Comparison of ENCODE assay signal across 1 cellular context in the genomic region with DNA sequence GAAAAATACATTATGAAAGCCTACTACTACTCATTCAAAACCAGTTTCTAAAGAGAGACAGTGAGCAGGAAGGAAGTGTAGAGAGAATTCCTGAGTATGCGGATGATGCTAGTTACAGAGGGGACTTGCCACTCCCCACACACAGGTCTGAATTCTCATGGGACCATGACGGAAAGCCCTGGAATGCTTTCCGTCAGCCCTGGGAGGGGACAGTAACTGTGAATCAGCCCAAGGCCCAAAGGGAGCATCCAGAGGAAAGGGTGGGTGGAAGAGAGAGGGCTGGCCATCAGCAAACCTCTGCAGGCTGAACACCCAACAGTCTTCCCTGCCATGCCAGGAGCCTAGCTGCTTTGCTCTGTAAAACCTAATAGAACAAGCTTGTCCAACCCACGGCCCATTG.
TF ChIP-seq lines count a peak whose summit lies in the region.

No MANE protein-coding gene starts in this region.

TF ChIP-seq in GM23338, 12 proteins besides CTCF, POLR2A, EP300 and RAD21 (continued from another document):
- TF ChIP-seq, protein P1, sequence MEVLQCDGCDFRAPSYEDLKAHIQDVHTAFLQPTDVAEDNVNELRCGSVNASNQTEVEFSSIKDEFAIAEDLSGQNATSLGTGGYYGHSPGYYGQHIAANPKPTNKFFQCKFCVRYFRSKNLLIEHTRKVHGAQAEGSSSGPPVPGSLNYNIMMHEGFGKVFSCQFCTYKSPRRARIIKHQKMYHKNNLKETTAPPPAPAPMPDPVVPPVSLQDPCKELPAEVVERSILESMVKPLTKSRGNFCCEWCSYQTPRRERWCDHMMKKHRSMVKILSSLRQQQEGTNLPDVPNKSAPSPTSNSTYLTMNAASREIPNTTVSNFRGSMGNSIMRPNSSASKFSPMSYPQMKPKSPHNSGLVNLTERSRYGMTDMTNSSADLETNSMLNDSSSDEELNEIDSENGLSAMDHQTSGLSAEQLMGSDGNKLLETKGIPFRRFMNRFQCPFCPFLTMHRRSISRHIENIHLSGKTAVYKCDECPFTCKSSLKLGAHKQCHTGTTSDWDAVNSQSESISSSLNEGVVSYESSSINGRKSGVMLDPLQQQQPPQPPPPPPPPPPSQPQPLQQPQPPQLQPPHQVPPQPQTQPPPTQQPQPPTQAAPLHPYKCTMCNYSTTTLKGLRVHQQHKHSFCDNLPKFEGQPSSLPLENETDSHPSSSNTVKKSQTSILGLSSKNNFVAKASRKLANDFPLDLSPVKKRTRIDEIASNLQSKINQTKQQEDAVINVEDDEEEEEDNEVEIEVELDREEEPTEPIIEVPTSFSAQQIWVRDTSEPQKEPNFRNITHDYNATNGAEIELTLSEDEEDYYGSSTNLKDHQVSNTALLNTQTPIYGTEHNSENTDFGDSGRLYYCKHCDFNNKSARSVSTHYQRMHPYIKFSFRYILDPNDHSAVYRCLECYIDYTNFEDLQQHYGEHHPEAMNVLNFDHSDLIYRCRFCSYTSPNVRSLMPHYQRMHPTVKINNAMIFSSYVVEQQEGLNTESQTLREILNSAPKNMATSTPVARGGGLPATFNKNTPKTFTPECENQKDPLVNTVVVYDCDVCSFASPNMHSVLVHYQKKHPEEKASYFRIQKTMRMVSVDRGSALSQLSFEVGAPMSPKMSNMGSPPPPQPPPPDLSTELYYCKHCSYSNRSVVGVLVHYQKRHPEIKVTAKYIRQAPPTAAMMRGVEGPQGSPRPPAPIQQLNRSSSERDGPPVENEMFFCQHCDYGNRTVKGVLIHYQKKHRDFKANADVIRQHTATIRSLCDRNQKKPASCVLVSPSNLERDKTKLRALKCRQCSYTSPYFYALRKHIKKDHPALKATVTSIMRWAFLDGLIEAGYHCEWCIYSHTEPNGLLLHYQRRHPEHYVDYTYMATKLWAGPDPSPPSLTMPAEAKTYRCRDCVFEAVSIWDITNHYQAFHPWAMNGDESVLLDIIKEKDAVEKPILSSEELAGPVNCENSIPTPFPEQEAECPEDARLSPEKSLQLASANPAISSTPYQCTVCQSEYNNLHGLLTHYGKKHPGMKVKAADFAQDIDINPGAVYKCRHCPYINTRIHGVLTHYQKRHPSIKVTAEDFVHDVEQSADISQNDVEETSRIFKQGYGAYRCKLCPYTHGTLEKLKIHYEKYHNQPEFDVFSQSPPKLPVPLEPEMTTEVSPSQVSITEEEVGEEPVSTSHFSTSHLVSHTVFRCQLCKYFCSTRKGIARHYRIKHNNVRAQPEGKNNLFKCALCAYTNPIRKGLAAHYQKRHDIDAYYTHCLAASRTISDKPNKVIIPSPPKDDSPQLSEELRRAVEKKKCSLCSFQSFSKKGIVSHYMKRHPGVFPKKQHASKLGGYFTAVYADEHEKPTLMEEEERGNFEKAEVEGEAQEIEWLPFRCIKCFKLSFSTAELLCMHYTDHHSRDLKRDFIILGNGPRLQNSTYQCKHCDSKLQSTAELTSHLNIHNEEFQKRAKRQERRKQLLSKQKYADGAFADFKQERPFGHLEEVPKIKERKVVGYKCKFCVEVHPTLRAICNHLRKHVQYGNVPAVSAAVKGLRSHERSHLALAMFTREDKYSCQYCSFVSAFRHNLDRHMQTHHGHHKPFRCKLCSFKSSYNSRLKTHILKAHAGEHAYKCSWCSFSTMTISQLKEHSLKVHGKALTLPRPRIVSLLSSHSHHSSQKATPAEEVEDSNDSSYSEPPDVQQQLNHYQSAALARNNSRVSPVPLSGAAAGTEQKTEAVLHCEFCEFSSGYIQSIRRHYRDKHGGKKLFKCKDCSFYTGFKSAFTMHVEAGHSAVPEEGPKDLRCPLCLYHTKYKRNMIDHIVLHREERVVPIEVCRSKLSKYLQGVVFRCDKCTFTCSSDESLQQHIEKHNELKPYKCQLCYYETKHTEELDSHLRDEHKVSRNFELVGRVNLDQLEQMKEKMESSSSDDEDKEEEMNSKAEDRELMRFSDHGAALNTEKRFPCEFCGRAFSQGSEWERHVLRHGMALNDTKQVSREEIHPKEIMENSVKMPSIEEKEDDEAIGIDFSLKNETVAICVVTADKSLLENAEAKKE (CRISPR knock-in tag; IDR thresholded peaks at IDR 0.05): no peak
- TF ChIP-seq, protein P2, sequence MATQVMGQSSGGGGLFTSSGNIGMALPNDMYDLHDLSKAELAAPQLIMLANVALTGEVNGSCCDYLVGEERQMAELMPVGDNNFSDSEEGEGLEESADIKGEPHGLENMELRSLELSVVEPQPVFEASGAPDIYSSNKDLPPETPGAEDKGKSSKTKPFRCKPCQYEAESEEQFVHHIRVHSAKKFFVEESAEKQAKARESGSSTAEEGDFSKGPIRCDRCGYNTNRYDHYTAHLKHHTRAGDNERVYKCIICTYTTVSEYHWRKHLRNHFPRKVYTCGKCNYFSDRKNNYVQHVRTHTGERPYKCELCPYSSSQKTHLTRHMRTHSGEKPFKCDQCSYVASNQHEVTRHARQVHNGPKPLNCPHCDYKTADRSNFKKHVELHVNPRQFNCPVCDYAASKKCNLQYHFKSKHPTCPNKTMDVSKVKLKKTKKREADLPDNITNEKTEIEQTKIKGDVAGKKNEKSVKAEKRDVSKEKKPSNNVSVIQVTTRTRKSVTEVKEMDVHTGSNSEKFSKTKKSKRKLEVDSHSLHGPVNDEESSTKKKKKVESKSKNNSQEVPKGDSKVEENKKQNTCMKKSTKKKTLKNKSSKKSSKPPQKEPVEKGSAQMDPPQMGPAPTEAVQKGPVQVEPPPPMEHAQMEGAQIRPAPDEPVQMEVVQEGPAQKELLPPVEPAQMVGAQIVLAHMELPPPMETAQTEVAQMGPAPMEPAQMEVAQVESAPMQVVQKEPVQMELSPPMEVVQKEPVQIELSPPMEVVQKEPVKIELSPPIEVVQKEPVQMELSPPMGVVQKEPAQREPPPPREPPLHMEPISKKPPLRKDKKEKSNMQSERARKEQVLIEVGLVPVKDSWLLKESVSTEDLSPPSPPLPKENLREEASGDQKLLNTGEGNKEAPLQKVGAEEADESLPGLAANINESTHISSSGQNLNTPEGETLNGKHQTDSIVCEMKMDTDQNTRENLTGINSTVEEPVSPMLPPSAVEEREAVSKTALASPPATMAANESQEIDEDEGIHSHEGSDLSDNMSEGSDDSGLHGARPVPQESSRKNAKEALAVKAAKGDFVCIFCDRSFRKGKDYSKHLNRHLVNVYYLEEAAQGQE (IDR thresholded peaks at IDR 0.05; ENCODE audit: unreplicated experiment): no peak
- TF ChIP-seq POLR2AphosphoS5 (IDR thresholded peaks at IDR 0.05; ENCODE audit: low read depth) (no peak), EZH2phosphoT487 (IDR thresholded peaks at IDR 0.05; ENCODE audit: unreplicated experiment) (no peak), ZNF114 (CRISPR knock-in tag; IDR thresholded peaks at IDR 0.05) (no peak), CREB1 (CRISPR knock-in tag; IDR thresholded peaks at IDR 0.05; ENCODE audit: low read depth) (no peak), STAT1 (IDR thresholded peaks at IDR 0.05; ENCODE audit: unreplicated experiment) (no peak), EZH2 (IDR thresholded peaks at IDR 0.05; ENCODE audit: low read depth, unreplicated experiment) (no peak), NANOG (IDR thresholded peaks at IDR 0.05; ENCODE audit: borderline replicate concordance) (no peak), JUNB (IDR thresholded peaks at IDR 0.05; ENCODE audit: unreplicated experiment) (no peak)
